ENCODE assay signal across 3 cellular contexts in the genomic region with DNA sequence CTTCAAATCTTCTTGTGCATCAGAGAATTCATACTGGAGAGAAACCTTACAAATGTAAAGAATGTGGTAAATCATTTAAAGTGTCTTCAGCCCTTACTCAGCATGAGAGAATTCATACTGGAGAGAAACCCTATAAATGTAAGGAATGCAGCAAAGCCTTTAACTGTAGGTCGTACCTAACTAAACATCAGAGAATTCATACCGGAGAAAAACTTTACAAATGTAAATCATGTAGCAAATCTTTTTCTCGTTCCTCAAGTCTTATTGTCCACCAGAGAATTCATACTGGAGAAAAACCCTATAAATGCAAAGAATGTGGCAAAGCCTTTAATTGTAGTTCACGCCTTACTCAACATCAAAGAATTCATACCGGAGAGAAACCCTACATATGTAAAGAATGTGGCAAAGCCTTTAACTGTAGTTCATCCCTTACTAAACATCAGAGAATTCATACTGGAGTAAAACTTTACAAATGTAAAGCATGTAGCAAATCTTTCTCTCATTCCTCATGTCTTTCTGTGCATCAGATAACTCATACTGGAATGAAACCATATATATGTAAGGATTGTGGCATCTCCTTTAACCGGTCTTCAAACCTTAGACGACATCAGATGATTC.
TF ChIP-seq lines count a peak whose summit lies in the region.

No MANE protein-coding gene starts in this region.

TF ChIP-seq in HCT116, 20 proteins besides CTCF, POLR2A, EP300 and RAD21 (continued from another document):
- no peak for TF ChIP-seq SRF (IDR thresholded peaks at IDR 0.05; ENCODE audit: low read depth)

TF ChIP-seq in K562, 482 proteins besides CTCF, POLR2A, EP300 and RAD21 (continued from another document):
- TF ChIP-seq HCFC1 (IDR thresholded peaks at IDR 0.05; ENCODE audit: low read depth, low read length), result no peak
- TF ChIP-seq TRIM28 (IDR thresholded peaks at IDR 0.05), result 0 out of 2 replicates have a peak, but pooled peaks have one; percentile 91
- no peak for TF ChIP-seq GTF2E2 (tag; IDR thresholded peaks at IDR 0.05)
- TF ChIP-seq ZNF354B (CRISPR knock-in tag; IDR thresholded peaks at IDR 0.05), result no peak
- TF ChIP-seq, protein P1, sequence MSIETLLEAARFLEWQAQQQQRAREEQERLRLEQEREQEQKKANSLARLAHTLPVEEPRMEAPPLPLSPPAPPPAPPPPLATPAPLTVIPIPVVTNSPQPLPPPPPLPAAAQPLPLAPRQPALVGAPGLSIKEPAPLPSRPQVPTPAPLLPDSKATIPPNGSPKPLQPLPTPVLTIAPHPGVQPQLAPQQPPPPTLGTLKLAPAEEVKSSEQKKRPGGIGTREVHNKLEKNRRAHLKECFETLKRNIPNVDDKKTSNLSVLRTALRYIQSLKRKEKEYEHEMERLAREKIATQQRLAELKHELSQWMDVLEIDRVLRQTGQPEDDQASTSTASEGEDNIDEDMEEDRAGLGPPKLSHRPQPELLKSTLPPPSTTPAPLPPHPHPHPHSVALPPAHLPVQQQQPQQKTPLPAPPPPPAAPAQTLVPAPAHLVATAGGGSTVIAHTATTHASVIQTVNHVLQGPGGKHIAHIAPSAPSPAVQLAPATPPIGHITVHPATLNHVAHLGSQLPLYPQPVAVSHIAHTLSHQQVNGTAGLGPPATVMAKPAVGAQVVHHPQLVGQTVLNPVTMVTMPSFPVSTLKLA (conservative IDR thresholded peaks at IDR 0.05), result no peak
- TF ChIP-seq ZNF274 (IDR thresholded peaks at IDR 0.05; ENCODE audit: borderline replicate concordance, low read depth, low read length), result peak; percentile 98
- TF ChIP-seq, protein P2, sequence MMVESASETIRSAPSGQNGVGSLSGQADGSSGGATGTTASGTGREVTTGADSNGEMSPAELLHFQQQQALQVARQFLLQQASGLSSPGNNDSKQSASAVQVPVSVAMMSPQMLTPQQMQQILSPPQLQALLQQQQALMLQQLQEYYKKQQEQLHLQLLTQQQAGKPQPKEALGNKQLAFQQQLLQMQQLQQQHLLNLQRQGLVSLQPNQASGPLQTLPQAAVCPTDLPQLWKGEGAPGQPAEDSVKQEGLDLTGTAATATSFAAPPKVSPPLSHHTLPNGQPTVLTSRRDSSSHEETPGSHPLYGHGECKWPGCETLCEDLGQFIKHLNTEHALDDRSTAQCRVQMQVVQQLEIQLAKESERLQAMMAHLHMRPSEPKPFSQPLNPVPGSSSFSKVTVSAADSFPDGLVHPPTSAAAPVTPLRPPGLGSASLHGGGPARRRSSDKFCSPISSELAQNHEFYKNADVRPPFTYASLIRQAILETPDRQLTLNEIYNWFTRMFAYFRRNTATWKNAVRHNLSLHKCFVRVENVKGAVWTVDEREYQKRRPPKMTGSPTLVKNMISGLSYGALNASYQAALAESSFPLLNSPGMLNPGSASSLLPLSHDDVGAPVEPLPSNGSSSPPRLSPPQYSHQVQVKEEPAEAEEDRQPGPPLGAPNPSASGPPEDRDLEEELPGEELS (CRISPR knock-in tag; IDR thresholded peaks at IDR 0.05; ENCODE audit: borderline replicate concordance), result no peak
- TF ChIP-seq SRSF9 (IDR thresholded peaks at IDR 0.05; ENCODE audit: borderline replicate concordance, low read depth, low read length), result no peak
- TF ChIP-seq SRSF7 (optimal IDR thresholded peaks at IDR 0.05; ENCODE audit: low read depth, low read length), result no peak
- no peak for TF ChIP-seq RB1 (IDR thresholded peaks at IDR 0.05; ENCODE audit: low read depth)

TF ChIP-seq in liver, 16 proteins besides CTCF, POLR2A, EP300 and RAD21:
- TF ChIP-seq, protein P3, sequence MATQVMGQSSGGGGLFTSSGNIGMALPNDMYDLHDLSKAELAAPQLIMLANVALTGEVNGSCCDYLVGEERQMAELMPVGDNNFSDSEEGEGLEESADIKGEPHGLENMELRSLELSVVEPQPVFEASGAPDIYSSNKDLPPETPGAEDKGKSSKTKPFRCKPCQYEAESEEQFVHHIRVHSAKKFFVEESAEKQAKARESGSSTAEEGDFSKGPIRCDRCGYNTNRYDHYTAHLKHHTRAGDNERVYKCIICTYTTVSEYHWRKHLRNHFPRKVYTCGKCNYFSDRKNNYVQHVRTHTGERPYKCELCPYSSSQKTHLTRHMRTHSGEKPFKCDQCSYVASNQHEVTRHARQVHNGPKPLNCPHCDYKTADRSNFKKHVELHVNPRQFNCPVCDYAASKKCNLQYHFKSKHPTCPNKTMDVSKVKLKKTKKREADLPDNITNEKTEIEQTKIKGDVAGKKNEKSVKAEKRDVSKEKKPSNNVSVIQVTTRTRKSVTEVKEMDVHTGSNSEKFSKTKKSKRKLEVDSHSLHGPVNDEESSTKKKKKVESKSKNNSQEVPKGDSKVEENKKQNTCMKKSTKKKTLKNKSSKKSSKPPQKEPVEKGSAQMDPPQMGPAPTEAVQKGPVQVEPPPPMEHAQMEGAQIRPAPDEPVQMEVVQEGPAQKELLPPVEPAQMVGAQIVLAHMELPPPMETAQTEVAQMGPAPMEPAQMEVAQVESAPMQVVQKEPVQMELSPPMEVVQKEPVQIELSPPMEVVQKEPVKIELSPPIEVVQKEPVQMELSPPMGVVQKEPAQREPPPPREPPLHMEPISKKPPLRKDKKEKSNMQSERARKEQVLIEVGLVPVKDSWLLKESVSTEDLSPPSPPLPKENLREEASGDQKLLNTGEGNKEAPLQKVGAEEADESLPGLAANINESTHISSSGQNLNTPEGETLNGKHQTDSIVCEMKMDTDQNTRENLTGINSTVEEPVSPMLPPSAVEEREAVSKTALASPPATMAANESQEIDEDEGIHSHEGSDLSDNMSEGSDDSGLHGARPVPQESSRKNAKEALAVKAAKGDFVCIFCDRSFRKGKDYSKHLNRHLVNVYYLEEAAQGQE (IDR thresholded peaks at IDR 0.05), result no peak
- TF ChIP-seq JUND (IDR thresholded peaks at IDR 0.05) (no peak), FOXA2 (IDR thresholded peaks at IDR 0.05) (no peak), HNF4G (IDR thresholded peaks at IDR 0.05) (no peak), RXRA (IDR thresholded peaks at IDR 0.05) (no peak), SP1 (IDR thresholded peaks at IDR 0.05) (no peak), HNF4A (conservative IDR thresholded peaks at IDR 0.05) (no peak), NR2F2 (IDR thresholded peaks at IDR 0.05) (no peak), GABPA (IDR thresholded peaks at IDR 0.05 in 1 of 2, conservative IDR thresholded peaks at IDR 0.05 in 1 of 2) (no peak), TAF1 (conservative IDR thresholded peaks at IDR 0.05) (no peak), YY1 (IDR thresholded peaks at IDR 0.05) (no peak), FOXA1 (IDR thresholded peaks at IDR 0.05) (no peak)
- TF ChIP-seq, protein P4, sequence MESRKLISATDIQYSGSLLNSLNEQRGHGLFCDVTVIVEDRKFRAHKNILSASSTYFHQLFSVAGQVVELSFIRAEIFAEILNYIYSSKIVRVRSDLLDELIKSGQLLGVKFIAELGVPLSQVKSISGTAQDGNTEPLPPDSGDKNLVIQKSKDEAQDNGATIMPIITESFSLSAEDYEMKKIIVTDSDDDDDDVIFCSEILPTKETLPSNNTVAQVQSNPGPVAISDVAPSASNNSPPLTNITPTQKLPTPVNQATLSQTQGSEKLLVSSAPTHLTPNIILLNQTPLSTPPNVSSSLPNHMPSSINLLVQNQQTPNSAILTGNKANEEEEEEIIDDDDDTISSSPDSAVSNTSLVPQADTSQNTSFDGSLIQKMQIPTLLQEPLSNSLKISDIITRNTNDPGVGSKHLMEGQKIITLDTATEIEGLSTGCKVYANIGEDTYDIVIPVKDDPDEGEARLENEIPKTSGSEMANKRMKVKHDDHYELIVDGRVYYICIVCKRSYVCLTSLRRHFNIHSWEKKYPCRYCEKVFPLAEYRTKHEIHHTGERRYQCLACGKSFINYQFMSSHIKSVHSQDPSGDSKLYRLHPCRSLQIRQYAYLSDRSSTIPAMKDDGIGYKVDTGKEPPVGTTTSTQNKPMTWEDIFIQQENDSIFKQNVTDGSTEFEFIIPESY (IDR thresholded peaks at IDR 0.05), result no peak
- TF ChIP-seq, protein P5, sequence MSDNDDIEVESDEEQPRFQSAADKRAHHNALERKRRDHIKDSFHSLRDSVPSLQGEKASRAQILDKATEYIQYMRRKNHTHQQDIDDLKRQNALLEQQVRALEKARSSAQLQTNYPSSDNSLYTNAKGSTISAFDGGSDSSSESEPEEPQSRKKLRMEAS (IDR thresholded peaks at IDR 0.05), result no peak
- TF ChIP-seq, protein P6, sequence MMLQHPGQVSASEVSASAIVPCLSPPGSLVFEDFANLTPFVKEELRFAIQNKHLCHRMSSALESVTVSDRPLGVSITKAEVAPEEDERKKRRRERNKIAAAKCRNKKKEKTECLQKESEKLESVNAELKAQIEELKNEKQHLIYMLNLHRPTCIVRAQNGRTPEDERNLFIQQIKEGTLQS (IDR thresholded peaks at IDR 0.05), result no peak
